14 cellular contexts compared by ENCODE assay signal in the genomic region with DNA sequence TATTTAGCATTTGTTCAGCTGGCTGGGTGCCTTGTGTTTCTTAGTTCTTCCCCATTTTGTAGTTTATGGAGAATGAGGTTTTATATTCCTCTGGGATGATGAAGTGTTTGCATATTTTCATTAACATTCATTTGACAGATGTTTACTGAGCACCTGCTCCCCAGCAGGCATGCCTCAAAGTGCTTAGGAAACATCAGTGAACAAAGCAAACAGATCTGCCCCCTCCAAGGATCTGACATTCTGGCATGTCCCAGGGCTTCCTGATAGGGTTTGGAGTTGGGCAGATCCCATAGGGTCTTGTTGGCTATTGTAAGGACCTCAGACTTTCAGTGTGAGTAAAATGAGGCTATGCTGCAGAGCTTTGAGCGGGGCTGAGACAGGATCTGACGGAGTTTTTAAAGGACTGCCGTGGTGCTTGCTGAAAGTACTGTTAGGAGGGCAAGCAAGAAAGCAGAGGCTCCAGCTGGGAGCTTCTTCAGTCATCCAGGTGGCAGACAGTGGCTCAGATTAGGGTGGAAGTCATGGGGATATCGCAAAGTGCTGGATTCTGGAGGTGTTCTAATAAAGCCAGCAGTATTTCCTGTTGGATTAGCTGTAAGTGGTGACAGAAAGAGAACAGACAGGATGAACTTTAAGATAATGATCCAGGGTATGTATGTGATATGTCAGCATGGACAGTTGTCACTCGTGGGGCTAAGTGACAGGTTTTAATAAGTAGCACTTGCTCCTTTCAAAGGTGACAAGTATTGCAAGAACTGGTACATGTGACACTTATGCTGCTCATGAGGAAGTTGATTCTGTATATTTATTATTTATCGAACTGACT. TPM values are rescaled to one million over a fixed set of nuclear protein-coding genes. Genes with fewer than 3 reads are reported as not detected.
DNase-seq lines count a peak whose midpoint lies in the region; ATAC-seq and TF ChIP-seq lines count a peak whose summit lies in the region.
"Had no signal": no experiment of that assay in that cellular context is flagged by ENCODE, and none has a peak within 500 bp of the region (broad histone marks: within the 10 kb centered on the region; RNA-seq: fewer than 3 reads in every experiment).

No MANE protein-coding gene starts in this region.

- H3K27me3 ChIP-seq in CD8-positive, alpha-beta memory T cell (ENCODE audit: insufficient read depth, low read length, poor library complexity, severe bottlenecking), result no peaks in the 10 kb centered on the region
- H3K27me3 ChIP-seq: tibial artery had no signal

- TF ChIP-seq POLR2A in GM18505 (IDR thresholded peaks at IDR 0.05; ENCODE audit: borderline replicate concordance, extremely low read depth, insufficient read depth, insufficient read length), result no peak

- no peaks in the 10 kb centered on the region for H3K36me3 ChIP-seq in CD8-positive, alpha-beta memory T cell (ENCODE audit: insufficient read depth, low read length)

- CTCF ChIA-PET in CD8-positive, alpha-beta memory T cell (lab: Charles Lee), result no interaction called here

- no peaks in the 10 kb centered on the region for H3K4me1 ChIP-seq in CD8-positive, alpha-beta memory T cell (ENCODE audit: insufficient read depth, low read length)
- H3K4me1 ChIP-seq: tibial artery had no signal

- peaks cover 4 to 56% (median 13%) of the 10 kb centered on the region in 3 donors for H3K36me3 Mint-ChIP-seq in CD8-positive, alpha-beta memory T cell
- peaks cover 27% of the 10 kb centered on the region for H3K36me3 Mint-ChIP-seq in effector memory CD8-positive, alpha-beta T cell (ENCODE audit: insufficient read depth)

- peaks cover 9 to 14% (median 13%) of the 10 kb centered on the region in 3 donors for H3K4me1 Mint-ChIP-seq in CD8-positive, alpha-beta memory T cell
- peaks cover 7 to 14% of the 10 kb centered on the region in 2 donors for H3K4me1 Mint-ChIP-seq in effector memory CD8-positive, alpha-beta T cell (ENCODE audit: low read depth in 2 of 2)

- no peak overlapping the region for H3K27ac ChIP-seq in CD8-positive, alpha-beta memory T cell (ENCODE audit: low read depth, low read length)
- H3K27ac ChIP-seq: skin epidermis, tibial artery had no signal

- no peak for DNase-seq in CD8-positive, alpha-beta memory T cell
- peak; percentile 75 for DNase-seq in DMS79 treated with DMSO at 0.1 percent for 48 hours (lab: John Stamatoyannopoulos, UW)
- peak; percentile 20 for DNase-seq in NCI-H2196 treated with DMSO at 0.1 percent for 48 hours (lab: John Stamatoyannopoulos, UW; ENCODE audit: unreplicated experiment)
- no peak for DNase-seq in effector memory CD8-positive, alpha-beta T cell
- no peak for DNase-seq in KG1 (lab: John Stamatoyannopoulos, UW)
- DNase-seq: activated naive CD4-positive, alpha-beta T cell; caudate nucleus; COR-L47; left colon; tibial artery had no signal

- ATAC-seq in effector memory CD8-positive, alpha-beta T cell (replicated peaks), result peak; percentile 77
- ATAC-seq in GM18505 (IDR thresholded peaks at IDR 0.05; ENCODE audit: unreplicated experiment) (no peak), HG02938 (IDR thresholded peaks at IDR 0.05; ENCODE audit: unreplicated experiment) (no peak), HG02588 (IDR thresholded peaks at IDR 0.05; ENCODE audit: unreplicated experiment) (no peak)
- ATAC-seq: left colon had no signal

- no peak overlapping the region for H3K4me3 ChIP-seq in CD8-positive, alpha-beta memory T cell (ENCODE audit: low read length)
- H3K4me3 ChIP-seq: skin epidermis, tibial artery had no signal

- no peak overlapping the region for H3K4me3 Mint-ChIP-seq in CD8-positive, alpha-beta memory T cell
- no peak overlapping the region for H3K4me3 Mint-ChIP-seq in effector memory CD8-positive, alpha-beta T cell

- H3K27me3 Mint-ChIP-seq in CD8-positive, alpha-beta memory T cell, result no peaks in the 10 kb centered on the region
- H3K27me3 Mint-ChIP-seq in effector memory CD8-positive, alpha-beta T cell, result no peaks in the 10 kb centered on the region

- no peaks in the 10 kb centered on the region for H3K9me3 Mint-ChIP-seq in CD8-positive, alpha-beta memory T cell
- H3K9me3 Mint-ChIP-seq in effector memory CD8-positive, alpha-beta T cell, result no peaks in the 10 kb centered on the region

- H3K27ac Mint-ChIP-seq in CD8-positive, alpha-beta memory T cell, result peak overlapping the region in 7 of 8 donors; percentile 8 to 78 (median 65)
- H3K27ac Mint-ChIP-seq in effector memory CD8-positive, alpha-beta T cell, result peak overlapping the region; percentile 69 to 78

- POLR2A ChIA-PET in CD8-positive, alpha-beta memory T cell (lab: Charles Lee), result no interaction called here

- no peaks in the 10 kb centered on the region for H3K9me3 ChIP-seq in CD8-positive, alpha-beta memory T cell (ENCODE audit: low read length)
- H3K9me3 ChIP-seq: tibial artery had no signal

RNA-seq across cellular contexts. Expression of a gene that starts 11.3 kb away (rescaled TPM):
- 10 to 100 TPM; 76.9 to 79.1 TPM for total RNA-seq in CD8-positive, alpha-beta memory T cell
- 81.0 TPM for polyA plus RNA-seq in CD8-positive, alpha-beta memory T cell

RNA-seq across cellular contexts. Expression of a gene that starts 39.6 kb away (rescaled TPM):
- 10 to 100 TPM; 79.0 to 83.9 TPM for total RNA-seq in CD8-positive, alpha-beta memory T cell
- polyA plus RNA-seq in CD8-positive, alpha-beta memory T cell, result 28.6 TPM

RNA-seq across cellular contexts. Expression of a gene that starts 39.8 kb away (rescaled TPM):
- total RNA-seq in CD8-positive, alpha-beta memory T cell, result 100 to 1,000 TPM; 185 to 195 TPM
- 200 TPM for polyA plus RNA-seq in CD8-positive, alpha-beta memory T cell

Comparison
In these comparisons a context has a peak if more than half of its experiments do, and no peak if none do; other contexts are left out.
1. DNase-seq: peak in DMS79 treated with DMSO at 0.1 percent for 48 hours (single experiment) and NCI-H2196 treated with DMSO at 0.1 percent for 48 hours (single experiment); none in CD8-positive, alpha-beta memory T cell (0 of 5), effector memory CD8-positive, alpha-beta T cell (0 of 3) and KG1 (single experiment).